11 cellular contexts compared by ENCODE assay signal in the genomic region with DNA sequence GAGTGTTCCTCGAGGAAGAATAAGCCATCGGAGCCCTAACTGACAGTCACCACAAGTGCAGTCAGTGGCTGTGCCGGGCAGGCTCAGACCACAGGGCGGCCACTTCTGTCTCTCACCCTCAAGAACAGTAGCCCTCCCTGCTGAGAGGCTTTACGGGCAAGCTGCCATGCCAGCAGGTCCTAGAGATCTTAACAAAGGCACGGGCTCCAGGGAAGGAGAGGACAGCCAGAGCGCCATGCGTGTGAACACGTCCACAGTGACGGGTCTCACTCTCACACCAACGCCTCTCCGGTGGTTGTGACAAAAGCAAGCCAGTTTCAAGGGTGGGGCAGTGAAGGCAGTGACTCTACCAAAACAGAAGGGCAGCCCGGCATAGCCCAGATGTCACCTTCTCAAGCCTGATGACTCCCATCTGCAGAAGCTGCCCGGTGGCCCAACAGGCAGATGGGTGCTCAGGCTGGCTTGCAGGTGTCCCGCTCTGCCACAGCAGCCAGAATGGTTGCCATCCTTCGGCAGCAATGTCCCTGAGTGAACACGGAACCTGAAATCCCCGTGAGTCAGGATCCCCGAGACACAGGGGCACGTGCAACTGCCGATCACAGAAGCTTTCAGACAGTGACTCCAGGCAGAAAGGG.
A peak's percentile ranks its signal among the peaks of the same experiment; 100 is the strongest.
DNase-seq lines count a peak whose midpoint lies in the region; ATAC-seq and TF ChIP-seq lines count a peak whose summit lies in the region.
"Had no signal": no experiment of that assay in that cellular context is flagged by ENCODE, and none has a peak within 500 bp of the region (broad histone marks: within the 10 kb centered on the region; RNA-seq: fewer than 3 reads in every experiment).

No MANE protein-coding gene starts in this region.

- H3K4me3 Mint-ChIP-seq in MCF 10A (ENCODE audit: unreplicated experiment): no peak overlapping the region
- H3K4me3 Mint-ChIP-seq: GM23338 had no signal

- H3K14ac ChIP-seq in mesenchymal stem cell (ENCODE audit: low read length in 2 of 2): peak overlapping the region in 1 of 2 experiments; percentile 19

- H3K4me3 ChIP-seq in breast epithelium (no peak overlapping the region), adrenal gland (no peak overlapping the region), mesenchymal stem cell (ENCODE audit: insufficient read depth in 1 of 2, low read depth in 1 of 2, low read length in 2 of 2) (no peak overlapping the region), uterus (no peak overlapping the region)
- H3K4me3 ChIP-seq: GM23338, pancreas had no signal

- no peak overlapping the region for H2BK120ac ChIP-seq in mesenchymal stem cell (ENCODE audit: low read depth, low read length)

- no peak overlapping the region for H4K8ac ChIP-seq in mesenchymal stem cell (ENCODE audit: low read length)

- POLR2A ChIA-PET in MCF 10A (lab: Yijun Ruan, JAX): no interaction called here

- no peak overlapping the region for H3K4me2 ChIP-seq in mesenchymal stem cell (ENCODE audit: low read length, poor library complexity, severe bottlenecking)
- H3K4me2 ChIP-seq: GM23338 had no signal

- H3K27ac ChIP-seq in breast epithelium (peak overlapping the region in 1 of 2 donors; percentile 33), adrenal gland (peak overlapping the region in 4 of 5 donors; percentile 52 to 80 (median 66)), mesenchymal stem cell (ENCODE audit: low read length, poor library complexity, severe bottlenecking) (no peak overlapping the region), uterus (peak overlapping the region; percentile 52 to 78)

- TF ChIP-seq POLR2A in breast epithelium (IDR thresholded peaks at IDR 0.05) (no peak), adrenal gland (IDR thresholded peaks at IDR 0.05) (no peak), uterus (IDR thresholded peaks at IDR 0.05) (no peak)

- H3K27me3 ChIP-seq in breast epithelium (no peaks in the 10 kb centered on the region), adrenal gland (no peaks in the 10 kb centered on the region), mesenchymal stem cell (ENCODE audit: control insufficient read depth in 1 of 2, insufficient read depth in 1 of 2, low read length in 2 of 2) (no peaks in the 10 kb centered on the region), uterus (no peaks in the 10 kb centered on the region)
- H3K27me3 ChIP-seq: pancreas had no signal

- DNase-seq in MCF 10A (ENCODE audit: unreplicated experiment) (no peak), breast epithelium (ENCODE audit: low spot score in 2 of 2) (no peak), adrenal gland (no peak), mesenchymal stem cell (no peak), uterus (no peak), RKO (ENCODE audit: low spot score) (no peak)
- DNase-seq: NCI-H82 had no signal

- H3K36me3 Mint-ChIP-seq in MCF 10A (ENCODE audit: insufficient read depth, unreplicated experiment): peaks cover 15% of the 10 kb centered on the region

- no TSS peak for BruUV-seq in MCF 10A (replicated peaks; lab: Mats Ljungman, UMichigan)

- peaks cover 7 to 13% of the 10 kb centered on the region in 2 donors for H3K4me1 ChIP-seq in breast epithelium
- peaks cover 35 to 62% of the 10 kb centered on the region in 2 donors for H3K4me1 ChIP-seq in adrenal gland (replicated peaks in 1 of 2)
- peaks cover 15% of the 10 kb centered on the region for H3K4me1 ChIP-seq in mesenchymal stem cell (ENCODE audit: control insufficient read depth, insufficient read depth, low read depth, low read length)
- H3K4me1 ChIP-seq in uterus: peaks cover 15 to 37% of the 10 kb centered on the region in 2 donors
- H3K4me1 ChIP-seq: pancreas had no signal

- TF ChIP-seq CTCF in MCF 10A (IDR thresholded peaks at IDR 0.05; ENCODE audit: unreplicated experiment) (no peak), breast epithelium (IDR thresholded peaks at IDR 0.05) (no peak), adrenal gland (IDR thresholded peaks at IDR 0.05) (no peak), uterus (IDR thresholded peaks at IDR 0.05) (no peak)

- peak overlapping the region in 1 of 2 experiments; percentile 57 for H3K23ac ChIP-seq in mesenchymal stem cell (ENCODE audit: low read length in 2 of 2)

- H3K9me3 Mint-ChIP-seq in MCF 10A (ENCODE audit: unreplicated experiment): no peaks in the 10 kb centered on the region
- H3K9me3 Mint-ChIP-seq: GM23338 had no signal

- H3K4me1 Mint-ChIP-seq in MCF 10A (ENCODE audit: insufficient read depth, unreplicated experiment): peaks cover 29% of the 10 kb centered on the region

- no peak for ATAC-seq in GM18858 (IDR thresholded peaks at IDR 0.05; ENCODE audit: unreplicated experiment)
- ATAC-seq in GM21367 (IDR thresholded peaks at IDR 0.05; ENCODE audit: unreplicated experiment): no peak
- ATAC-seq: GM23338 had no signal

- no peak overlapping the region for H2BK15ac ChIP-seq in mesenchymal stem cell (ENCODE audit: low read depth, poor library complexity, severe bottlenecking)

- peak overlapping the region; percentile 0 for H4K91ac ChIP-seq in mesenchymal stem cell (ENCODE audit: low read length)

- WGBS in adrenal gland, 4 donors: 90 to 94% (median 91%) methylated on average over 8 to 21 of the region's 21 CpGs
- WGBS in mesenchymal stem cell: 91% methylated on average over 21 of the region's 21 CpGs

- H2AK5ac ChIP-seq in mesenchymal stem cell (ENCODE audit: low read length, severe bottlenecking): no peak overlapping the region

- intact Hi-C loops in MCF 10A (cut with micrococcal nuclease) (no loop called here), breast epithelium (cut with DNase I; ENCODE audit: low total_unique reads) (loop anchor here (5.0 kb wide), 1 partner anchor 870 kb away; no protein-coding TSS in a partner anchor), adrenal gland (cut with DNase I) (loop anchor here in 1 of 2 donors (10.0 kb wide), 1 partner anchor 93 kb away; no protein-coding TSS in a partner anchor), uterus (cut with DNase I; ENCODE audit: low total_unique reads) (no loop called here)

- H3K36me3 ChIP-seq in breast epithelium (no peaks in the 10 kb centered on the region), adrenal gland (replicated peaks in 1 of 2) (no peaks in the 10 kb centered on the region), mesenchymal stem cell (ENCODE audit: control insufficient read depth in 1 of 2, insufficient read depth in 2 of 2, low read depth in 1 of 2, low read length in 2 of 2) (peaks cover 3 to 16% of the 10 kb centered on the region in 2 experiments), uterus (no peaks in the 10 kb centered on the region)
- H3K36me3 ChIP-seq: pancreas had no signal

- H2BK12ac ChIP-seq in mesenchymal stem cell (ENCODE audit: low read length in 2 of 2): no peak overlapping the region

- H3K27ac Mint-ChIP-seq in MCF 10A (ENCODE audit: low read depth, unreplicated experiment): peak overlapping the region; percentile 43

- H3K27me3 Mint-ChIP-seq in MCF 10A (ENCODE audit: insufficient read depth, unreplicated experiment): no peaks in the 10 kb centered on the region

- no peak overlapping the region for H3K4ac ChIP-seq in mesenchymal stem cell (ENCODE audit: low read depth in 1 of 2, low read length in 2 of 2)

- H2BK5ac ChIP-seq in mesenchymal stem cell (ENCODE audit: low read depth, low read length, poor library complexity, severe bottlenecking): no peak overlapping the region

- no peak overlapping the region for H2AFZ ChIP-seq in mesenchymal stem cell (ENCODE audit: low read depth, low read length)
- H2AFZ ChIP-seq: GM23338 had no signal

- no peaks in the 10 kb centered on the region for H3K9me3 ChIP-seq in breast epithelium
- no peaks in the 10 kb centered on the region for H3K9me3 ChIP-seq in adrenal gland (replicated peaks in 1 of 3)
- no peaks in the 10 kb centered on the region for H3K9me3 ChIP-seq in mesenchymal stem cell (ENCODE audit: control insufficient read depth, low read length)
- no peaks in the 10 kb centered on the region for H3K9me3 ChIP-seq in uterus
- H3K9me3 ChIP-seq: pancreas had no signal

- H3K18ac ChIP-seq in mesenchymal stem cell (ENCODE audit: low read depth in 1 of 2, low read length in 2 of 2): peak overlapping the region in 1 of 2 experiments; percentile 5

- CTCF ChIA-PET in MCF 10A (lab: Yijun Ruan, JAX): interaction anchor here (0.7 kb wide), 1 partner anchor 18 kb away, joined by 3 read pairs; no protein-coding TSS in a partner anchor

- H3K79me1 ChIP-seq in mesenchymal stem cell (replicated peaks; ENCODE audit: low read length, poor library complexity, severe bottlenecking): peaks cover 61% of the 10 kb centered on the region

- H3K9ac ChIP-seq in mesenchymal stem cell (ENCODE audit: low read length): no peak overlapping the region
